In the genomic region with DNA sequence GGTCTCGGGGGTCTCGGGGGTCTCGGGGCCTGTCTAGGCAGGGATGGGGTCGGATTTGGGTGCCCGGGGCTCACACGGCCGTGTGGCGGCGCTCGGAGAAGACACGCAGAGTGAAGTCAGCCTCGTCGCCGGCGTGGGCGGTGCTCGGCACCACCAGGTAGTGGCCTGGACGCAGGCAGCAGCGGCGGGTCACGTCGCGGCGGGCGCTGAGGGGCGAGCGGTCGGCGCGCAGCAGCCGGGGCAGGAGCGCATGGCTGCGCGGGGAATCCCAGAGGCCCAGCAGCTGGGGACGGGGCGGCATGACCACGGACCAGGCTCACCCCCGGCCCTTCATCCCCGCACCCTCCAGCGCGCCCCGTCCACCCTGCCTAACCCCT, we compare ENCODE assay signal across 7 cellular contexts. TPM values are rescaled to one million over a fixed set of nuclear protein-coding genes. Genes with fewer than 3 reads are reported as not detected.
DNase-seq lines count a peak whose midpoint lies in the region; ATAC-seq and TF ChIP-seq lines count a peak whose summit lies in the region.

No MANE protein-coding gene starts in this region.

- H3K4me1 ChIP-seq in GM23338 (ENCODE audit: insufficient read depth) (peaks cover 13% of the 10 kb centered on the region), body of pancreas (peaks cover 55% of the 10 kb centered on the region)

- H3K4me3 ChIP-seq in GM23338 (peak overlapping the region; percentile 61), body of pancreas (peak overlapping the region; percentile 12 to 21)

- peaks cover 14% of the 10 kb centered on the region for H3K4me1 Mint-ChIP-seq in GM23338

- peak; percentile 33 to 44 (median 42) for TF ChIP-seq POLR2A in body of pancreas (IDR thresholded peaks at IDR 0.05)

- no peak overlapping the region for H3K27ac Mint-ChIP-seq in GM23338

- no peaks in the 10 kb centered on the region for H3K79me2 ChIP-seq in GM23338 (replicated peaks; ENCODE audit: insufficient read depth)

- DNase-seq in GM23338 (ENCODE audit: low spot score) (peak; percentile 58), T follicular helper cell (ENCODE audit: low read depth) (peak; percentile 48), body of pancreas (peak; percentile 67 to 78 (median 69)), left kidney (ENCODE audit: low read depth, low spot score) (peak; percentile 74), medulla oblongata (ENCODE audit: extremely low spot score) (no peak), NCI-H2107 treated with DMSO at 0.1 percent for 48 hours (lab: John Stamatoyannopoulos, UW; ENCODE audit: unreplicated experiment) (no peak)
- peak; percentile 49 to 53 for DNase-seq in stimulated activated CD8-positive, alpha-beta memory T cell treated with anti-CD3 and anti-CD28 coated beads, Interleukin-15, amount 100 ng/mL, for 48 hours (ENCODE audit: low read depth in 2 of 2)

- intact Hi-C loops in body of pancreas (cut with DNase I), result no loop called here

- peaks cover 40% of the 10 kb centered on the region for H3K27me3 Mint-ChIP-seq in GM23338 (ENCODE audit: insufficient read depth, low read depth, poor library complexity)

- no peak overlapping the region for H3K27ac ChIP-seq in GM23338 (ENCODE audit: low read depth)
- H3K27ac ChIP-seq in body of pancreas, result peak overlapping the region; percentile 60 to 86 (median 80)

- ATAC-seq in GM23338, result peak; percentile 30
- ATAC-seq in body of pancreas, result peak; percentile 36

- no peaks in the 10 kb centered on the region for H3K9me3 ChIP-seq in body of pancreas

- peaks cover 20% of the 10 kb centered on the region for H3K36me3 Mint-ChIP-seq in GM23338 (ENCODE audit: low read depth)

- no peak for TF ChIP-seq CTCF in GM23338 (conservative IDR thresholded peaks at IDR 0.05; ENCODE audit: low read depth in 2 of 2)
- TF ChIP-seq CTCF in body of pancreas (IDR thresholded peaks at IDR 0.05), result no peak

- peak overlapping the region; percentile 86 for H3K4me2 ChIP-seq in GM23338

- H3K9me2 ChIP-seq in GM23338 (ENCODE audit: insufficient read depth), result no peaks in the 10 kb centered on the region

- no peak overlapping the region for H2AFZ ChIP-seq in GM23338

- H3K27me3 ChIP-seq in GM23338 (ENCODE audit: insufficient read depth), result peaks cover 10% of the 10 kb centered on the region
- no peaks in the 10 kb centered on the region for H3K27me3 ChIP-seq in body of pancreas

- peaks cover 6% of the 10 kb centered on the region; the same call in 1 of the 2 replicates for H3F3A ChIP-seq in GM23338 (replicated peaks; ENCODE audit: low read depth)

- WGBS in body of pancreas, 2 donors, result 1 to 7% methylated on average over 3 to 38 of the region's 42 CpGs

- H3K9me3 Mint-ChIP-seq in GM23338, result no peaks in the 10 kb centered on the region; the same call in 2 of the 3 replicates

- H3K4me3 Mint-ChIP-seq in GM23338, result peak overlapping the region; percentile 61; the same call in 2 of the 3 replicates

- no peaks in the 10 kb centered on the region for H4K20me1 ChIP-seq in GM23338 (replicated peaks; ENCODE audit: insufficient read depth)

- H3K36me3 ChIP-seq in GM23338 (ENCODE audit: insufficient read depth) (no peaks in the 10 kb centered on the region), body of pancreas (replicated peaks in 1 of 2; ENCODE audit: insufficient read depth in 1 of 2, low read depth in 2 of 2) (no peaks in the 10 kb centered on the region)

TF ChIP-seq in GM23338, 12 proteins besides CTCF, POLR2A, EP300 and RAD21 (continues in another document):
- TF ChIP-seq JUNB (IDR thresholded peaks at IDR 0.05; ENCODE audit: unreplicated experiment) (no peak), POLR2AphosphoS5 (IDR thresholded peaks at IDR 0.05; ENCODE audit: low read depth) (no peak), ZNF114 (CRISPR knock-in tag; IDR thresholded peaks at IDR 0.05) (no peak)
- TF ChIP-seq, protein P1, sequence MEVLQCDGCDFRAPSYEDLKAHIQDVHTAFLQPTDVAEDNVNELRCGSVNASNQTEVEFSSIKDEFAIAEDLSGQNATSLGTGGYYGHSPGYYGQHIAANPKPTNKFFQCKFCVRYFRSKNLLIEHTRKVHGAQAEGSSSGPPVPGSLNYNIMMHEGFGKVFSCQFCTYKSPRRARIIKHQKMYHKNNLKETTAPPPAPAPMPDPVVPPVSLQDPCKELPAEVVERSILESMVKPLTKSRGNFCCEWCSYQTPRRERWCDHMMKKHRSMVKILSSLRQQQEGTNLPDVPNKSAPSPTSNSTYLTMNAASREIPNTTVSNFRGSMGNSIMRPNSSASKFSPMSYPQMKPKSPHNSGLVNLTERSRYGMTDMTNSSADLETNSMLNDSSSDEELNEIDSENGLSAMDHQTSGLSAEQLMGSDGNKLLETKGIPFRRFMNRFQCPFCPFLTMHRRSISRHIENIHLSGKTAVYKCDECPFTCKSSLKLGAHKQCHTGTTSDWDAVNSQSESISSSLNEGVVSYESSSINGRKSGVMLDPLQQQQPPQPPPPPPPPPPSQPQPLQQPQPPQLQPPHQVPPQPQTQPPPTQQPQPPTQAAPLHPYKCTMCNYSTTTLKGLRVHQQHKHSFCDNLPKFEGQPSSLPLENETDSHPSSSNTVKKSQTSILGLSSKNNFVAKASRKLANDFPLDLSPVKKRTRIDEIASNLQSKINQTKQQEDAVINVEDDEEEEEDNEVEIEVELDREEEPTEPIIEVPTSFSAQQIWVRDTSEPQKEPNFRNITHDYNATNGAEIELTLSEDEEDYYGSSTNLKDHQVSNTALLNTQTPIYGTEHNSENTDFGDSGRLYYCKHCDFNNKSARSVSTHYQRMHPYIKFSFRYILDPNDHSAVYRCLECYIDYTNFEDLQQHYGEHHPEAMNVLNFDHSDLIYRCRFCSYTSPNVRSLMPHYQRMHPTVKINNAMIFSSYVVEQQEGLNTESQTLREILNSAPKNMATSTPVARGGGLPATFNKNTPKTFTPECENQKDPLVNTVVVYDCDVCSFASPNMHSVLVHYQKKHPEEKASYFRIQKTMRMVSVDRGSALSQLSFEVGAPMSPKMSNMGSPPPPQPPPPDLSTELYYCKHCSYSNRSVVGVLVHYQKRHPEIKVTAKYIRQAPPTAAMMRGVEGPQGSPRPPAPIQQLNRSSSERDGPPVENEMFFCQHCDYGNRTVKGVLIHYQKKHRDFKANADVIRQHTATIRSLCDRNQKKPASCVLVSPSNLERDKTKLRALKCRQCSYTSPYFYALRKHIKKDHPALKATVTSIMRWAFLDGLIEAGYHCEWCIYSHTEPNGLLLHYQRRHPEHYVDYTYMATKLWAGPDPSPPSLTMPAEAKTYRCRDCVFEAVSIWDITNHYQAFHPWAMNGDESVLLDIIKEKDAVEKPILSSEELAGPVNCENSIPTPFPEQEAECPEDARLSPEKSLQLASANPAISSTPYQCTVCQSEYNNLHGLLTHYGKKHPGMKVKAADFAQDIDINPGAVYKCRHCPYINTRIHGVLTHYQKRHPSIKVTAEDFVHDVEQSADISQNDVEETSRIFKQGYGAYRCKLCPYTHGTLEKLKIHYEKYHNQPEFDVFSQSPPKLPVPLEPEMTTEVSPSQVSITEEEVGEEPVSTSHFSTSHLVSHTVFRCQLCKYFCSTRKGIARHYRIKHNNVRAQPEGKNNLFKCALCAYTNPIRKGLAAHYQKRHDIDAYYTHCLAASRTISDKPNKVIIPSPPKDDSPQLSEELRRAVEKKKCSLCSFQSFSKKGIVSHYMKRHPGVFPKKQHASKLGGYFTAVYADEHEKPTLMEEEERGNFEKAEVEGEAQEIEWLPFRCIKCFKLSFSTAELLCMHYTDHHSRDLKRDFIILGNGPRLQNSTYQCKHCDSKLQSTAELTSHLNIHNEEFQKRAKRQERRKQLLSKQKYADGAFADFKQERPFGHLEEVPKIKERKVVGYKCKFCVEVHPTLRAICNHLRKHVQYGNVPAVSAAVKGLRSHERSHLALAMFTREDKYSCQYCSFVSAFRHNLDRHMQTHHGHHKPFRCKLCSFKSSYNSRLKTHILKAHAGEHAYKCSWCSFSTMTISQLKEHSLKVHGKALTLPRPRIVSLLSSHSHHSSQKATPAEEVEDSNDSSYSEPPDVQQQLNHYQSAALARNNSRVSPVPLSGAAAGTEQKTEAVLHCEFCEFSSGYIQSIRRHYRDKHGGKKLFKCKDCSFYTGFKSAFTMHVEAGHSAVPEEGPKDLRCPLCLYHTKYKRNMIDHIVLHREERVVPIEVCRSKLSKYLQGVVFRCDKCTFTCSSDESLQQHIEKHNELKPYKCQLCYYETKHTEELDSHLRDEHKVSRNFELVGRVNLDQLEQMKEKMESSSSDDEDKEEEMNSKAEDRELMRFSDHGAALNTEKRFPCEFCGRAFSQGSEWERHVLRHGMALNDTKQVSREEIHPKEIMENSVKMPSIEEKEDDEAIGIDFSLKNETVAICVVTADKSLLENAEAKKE (CRISPR knock-in tag; IDR thresholded peaks at IDR 0.05), result no peak

RNA-seq across cellular contexts. Expression of a gene that starts 8.2 kb away (rescaled TPM):
- total RNA-seq in GM23338 (2014; rRNA removed; shearing (Covaris generic)), result 8.0 and 20.5 TPM in 2 replicates
- 19.1 and 21.8 TPM in 2 replicates for polyA plus RNA-seq in GM23338 (2016; fragmentation: Nextera tagmentation; extraction: Ambion mirVana)
- total RNA-seq in body of pancreas, result 10 to 100 TPM in 1 of 2 donors, 1 to 10 TPM in 1; 9.9 to 11.4 TPM

RNA-seq across cellular contexts. Expression of a gene that starts 37.3 kb away (rescaled TPM):
- not detected in 2 replicates for total RNA-seq in GM23338 (2014; rRNA removed; shearing (Covaris generic))
- polyA plus RNA-seq in GM23338 (2016; fragmentation: Nextera tagmentation; extraction: Ambion mirVana), result 1.6 and 4.8 TPM in 2 replicates
- total RNA-seq in body of pancreas, result not detected

RNA-seq across cellular contexts. Expression of a gene that starts 53.0 kb away (rescaled TPM):
- total RNA-seq in GM23338 (2014; rRNA removed; shearing (Covaris generic)), result 2.4 TPM in 1 of 2 replicates, not detected in the other
- polyA plus RNA-seq in GM23338 (2016; fragmentation: Nextera tagmentation; extraction: Ambion mirVana), result 6.6 and 8.6 TPM in 2 replicates
- not detected for total RNA-seq in body of pancreas

Comparison
In these comparisons a context has a peak if more than half of its experiments do, and no peak if none do; other contexts are left out.
1. DNase-seq: peak in GM23338 (single experiment), T follicular helper cell (single experiment), body of pancreas (4 of 4), left kidney (single experiment) and stimulated activated CD8-positive, alpha-beta memory T cell treated with anti-CD3 and anti-CD28 coated beads, Interleukin-15, amount 100 ng/mL, for 48 hours (2 of 2); none in medulla oblongata (single experiment) and NCI-H2107 treated with DMSO at 0.1 percent for 48 hours (single experiment).